21 cellular contexts compared by ENCODE assay signal in genomic region chr3:188199386-188199785, GRCh38. TPM values are rescaled to one million over a fixed set of nuclear protein-coding genes. Genes with fewer than 3 reads are reported as not detected.
DNase-seq lines count a peak whose midpoint lies in the region; ATAC-seq and TF ChIP-seq lines count a peak whose summit lies in the region.
"Had no signal": no experiment of that assay in that cellular context is flagged by ENCODE, and none has a peak within 500 bp of the region (broad histone marks: within the 10 kb centered on the region; RNA-seq: fewer than 3 reads in every experiment).

No MANE protein-coding gene starts in this region.

- no peak for ATAC-seq in heart right ventricle
- no peak for ATAC-seq in left cardiac atrium
- ATAC-seq in sciatic nerve, result no peak
- ATAC-seq: PC-3 had no signal

- H3K9me3 ChIP-seq in heart right ventricle (no peaks in the 10 kb centered on the region), esophagus muscularis mucosa (no peaks in the 10 kb centered on the region), muscle layer of colon (ENCODE audit: low read length) (no peaks in the 10 kb centered on the region), stomach smooth muscle (ENCODE audit: control insufficient read depth in 2 of 2, low read length in 2 of 2) (no peaks in the 10 kb centered on the region)
- H3K9me3 ChIP-seq: BLaER1 had no signal

- peak overlapping the region; percentile 11 for H3K9ac ChIP-seq in muscle layer of colon (ENCODE audit: low read length)
- H3K9ac ChIP-seq in stomach smooth muscle (ENCODE audit: low read length in 2 of 2), result no peak overlapping the region
- H3K9ac ChIP-seq: BLaER1, GM23248 had no signal

- intact Hi-C loops in heart right ventricle (cut with DNase I) (no loop called here), left cardiac atrium (cut with DNase I) (no loop called here), esophagus muscularis mucosa (cut with DNase I) (no loop called here), sciatic nerve (cut with DNase I) (no loop called here)

- TF ChIP-seq CTCF in heart right ventricle (IDR thresholded peaks at IDR 0.05) (no peak), esophagus muscularis mucosa (IDR thresholded peaks at IDR 0.05) (no peak)

- WGBS in heart right ventricle, 2 donors, result 92 to 93% methylated on average over 8 of the region's 8 CpGs
- 93% methylated on average over 8 of the region's 8 CpGs for WGBS in esophagus muscularis mucosa

- DNase-seq in heart right ventricle, result no peak
- DNase-seq in left cardiac atrium, result no peak
- DNase-seq in esophagus muscularis mucosa (ENCODE audit: extremely low spot score), result no peak
- no peak for DNase-seq in NCI-H1694 treated with DMSO at 0.1 percent for 48 hours (lab: John Stamatoyannopoulos, UW)
- DNase-seq in NCI-H128 (lab: John Stamatoyannopoulos, UW; ENCODE audit: unreplicated experiment), result no peak
- no peak for DNase-seq in sciatic nerve (ENCODE audit: low spot score)
- DNase-seq: CD4-positive, CD25-positive, alpha-beta regulatory T cell; GM23248; H7; NCI-H1092; NCI-H1436; NCI-H187 treated with DMSO at 0.1 percent for 48 hours; NCI-H2171 treated with DMSO at 0.1 percent for 48 hours; NCI-H524 treated with DMSO at 0.1 percent for 48 hours; NCI-H82; NK-92 treated with Interleukin-12 subunit alpha and Interleukin-12 subunit beta, amount 100 ng/mL, for 24 hours; PC-3; SHP77 had no signal

- peak overlapping the region in 9 of 10 donors; percentile 2 to 85 (median 83) for H3K27ac ChIP-seq in heart right ventricle
- H3K27ac ChIP-seq in esophagus muscularis mucosa (replicated peaks in 1 of 4), result peak overlapping the region; percentile 44 to 73 (median 65)
- H3K27ac ChIP-seq in muscle layer of colon (ENCODE audit: low read depth, low read length), result peak overlapping the region; percentile 81
- H3K27ac ChIP-seq in stomach smooth muscle (ENCODE audit: low read length), result peak overlapping the region; percentile 89
- H3K27ac ChIP-seq: BLaER1, GM23248 had no signal

- H3K27me3 ChIP-seq in heart right ventricle (no peaks in the 10 kb centered on the region), esophagus muscularis mucosa (no peaks in the 10 kb centered on the region), muscle layer of colon (ENCODE audit: control insufficient read depth in 1 of 2, insufficient read depth in 2 of 2, low read length in 2 of 2) (no peaks in the 10 kb centered on the region), stomach smooth muscle (ENCODE audit: control insufficient read depth in 1 of 2, insufficient read depth in 2 of 2, low read length in 2 of 2) (no peaks in the 10 kb centered on the region)
- H3K27me3 ChIP-seq: BLaER1 had no signal

- H3K4me3 ChIP-seq in heart right ventricle (no peak overlapping the region), esophagus muscularis mucosa (no peak overlapping the region), muscle layer of colon (ENCODE audit: low read depth in 1 of 2, low read length in 2 of 2) (no peak overlapping the region), stomach smooth muscle (ENCODE audit: low read length in 2 of 2) (peak overlapping the region in 1 of 2 donors; percentile 29)
- H3K4me3 ChIP-seq: BLaER1, GM23248 had no signal

- H3K36me3 ChIP-seq in heart right ventricle (peaks cover 0 to 3% (median 0%) of the 10 kb centered on the region in 9 donors), esophagus muscularis mucosa (peaks cover 0 to 3% (median 0%) of the 10 kb centered on the region in 4 donors), muscle layer of colon (ENCODE audit: insufficient read depth, low read length) (no peaks in the 10 kb centered on the region), stomach smooth muscle (ENCODE audit: control insufficient read depth in 2 of 2, insufficient read depth in 2 of 2, low read length in 2 of 2) (peaks cover 0 to 2% of the 10 kb centered on the region in 2 donors)

- TF ChIP-seq EP300 in esophagus muscularis mucosa (IDR thresholded peaks at IDR 0.05), result no peak

- no peak for TF ChIP-seq POLR2A in esophagus muscularis mucosa (IDR thresholded peaks at IDR 0.05; ENCODE audit: low read depth)

- peaks cover 4 to 70% (median 46%) of the 10 kb centered on the region in 9 donors for H3K4me1 ChIP-seq in heart right ventricle
- H3K4me1 ChIP-seq in esophagus muscularis mucosa, result peaks cover 40 to 88% (median 81%) of the 10 kb centered on the region in 4 donors
- H3K4me1 ChIP-seq in muscle layer of colon (ENCODE audit: insufficient read depth, low read length), result peaks cover 60% of the 10 kb centered on the region
- H3K4me1 ChIP-seq in stomach smooth muscle (ENCODE audit: control insufficient read depth, insufficient read depth, low read length), result peaks cover 60% of the 10 kb centered on the region

RNA-seq across cellular contexts. Expression of gene LPP, which starts 45.4 kb away (rescaled TPM):
- total RNA-seq in heart right ventricle (100 to 1,000 TPM; 116 to 188 (median 148) TPM), left cardiac atrium (100 to 1,000 TPM; 152 to 181 TPM), esophagus muscularis mucosa (1,000 to 10,000 TPM; 1,872 to 3,079 (median 2,300) TPM), sciatic nerve (231 TPM)
- 10 to 100 TPM in 1 of 2 donors, 1 to 10 TPM in 1; 8.5 to 12.9 TPM for polyA plus RNA-seq in heart right ventricle
